Comparison of ENCODE assay signal across 21 cellular contexts in the genomic region with DNA sequence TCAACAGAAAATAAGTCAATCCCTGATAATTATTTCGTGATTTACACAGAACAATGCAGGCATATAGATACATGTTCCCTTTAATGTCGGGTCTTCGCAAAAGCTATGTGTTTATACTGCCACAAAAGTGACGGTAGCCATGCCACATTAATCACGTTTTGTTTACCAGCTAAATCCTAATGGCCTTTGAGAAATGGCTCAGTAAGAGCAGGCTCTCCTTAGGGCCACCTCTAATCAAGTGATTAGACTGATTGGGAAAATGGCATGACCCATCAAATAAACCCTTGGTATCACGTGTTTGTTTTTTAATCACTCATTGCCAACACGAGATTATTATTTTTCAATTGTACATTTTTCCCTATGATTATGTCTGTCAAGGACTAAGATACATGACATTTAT.
"Had no signal": no experiment of that assay in that cellular context is flagged by ENCODE, and none has a peak within 500 bp of the region (broad histone marks: within the 10 kb centered on the region; RNA-seq: fewer than 3 reads in every experiment).

No MANE protein-coding gene starts in this region.

- H3K4me3 Mint-ChIP-seq: activated B cell treated with CpG ODN at 0.5 μM for 24 hours; activated CD4-positive, alpha-beta memory T cell treated with anti-CD3 and anti-CD28 coated beads for 36 hours; activated CD4-positive, alpha-beta T cell treated with anti-CD3 and anti-CD28 coated beads, Interleukin-2, amount 10 ng/mL, durations not matched to agents 7 days and 5 days; activated naive CD4-positive, alpha-beta T cell treated with anti-CD3 and anti-CD28 coated beads, Interleukin-2, amount 10 ng/mL, durations not matched to agents 7 days and 5 days; activated naive CD8-positive, alpha-beta T cell treated with anti-CD3 and anti-CD28 coated beads for 36 hours; activated T-helper 17 cell treated with anti-CD3 and anti-CD28 coated beads, Interleukin-2, amount 50 U/mL, for 72 hours had no signal

- H3K4me3 ChIP-seq: MG63 had no signal

- H3K27ac Mint-ChIP-seq: activated B cell treated with CpG ODN at 0.5 μM for 24 hours; activated CD4-positive, alpha-beta memory T cell treated with anti-CD3 and anti-CD28 coated beads for 36 hours; activated CD4-positive, alpha-beta T cell treated with anti-CD3 and anti-CD28 coated beads, Interleukin-2, amount 10 ng/mL, durations not matched to agents 7 days and 5 days; activated naive CD4-positive, alpha-beta T cell treated with anti-CD3 and anti-CD28 coated beads, Interleukin-2, amount 10 ng/mL, durations not matched to agents 7 days and 5 days; activated naive CD8-positive, alpha-beta T cell treated with anti-CD3 and anti-CD28 coated beads for 36 hours; activated T-helper 17 cell treated with anti-CD3 and anti-CD28 coated beads, Interleukin-2, amount 50 U/mL, for 72 hours had no signal

- H3K36me3 Mint-ChIP-seq: activated CD4-positive, alpha-beta memory T cell treated with anti-CD3 and anti-CD28 coated beads for 36 hours; activated naive CD4-positive, alpha-beta T cell treated with anti-CD3 and anti-CD28 coated beads, Interleukin-2, amount 10 ng/mL, durations not matched to agents 7 days and 5 days; activated naive CD8-positive, alpha-beta T cell treated with anti-CD3 and anti-CD28 coated beads for 36 hours had no signal

- H3K4me1 Mint-ChIP-seq: activated B cell treated with CpG ODN at 0.5 μM for 24 hours; activated CD4-positive, alpha-beta T cell treated with anti-CD3 and anti-CD28 coated beads, Interleukin-2, amount 10 ng/mL, durations not matched to agents 7 days and 5 days; activated naive CD4-positive, alpha-beta T cell treated with anti-CD3 and anti-CD28 coated beads, Interleukin-2, amount 10 ng/mL, durations not matched to agents 7 days and 5 days; activated naive CD8-positive, alpha-beta T cell treated with anti-CD3 and anti-CD28 coated beads for 36 hours; activated T-helper 17 cell treated with anti-CD3 and anti-CD28 coated beads, Interleukin-2, amount 50 U/mL, for 72 hours had no signal

- ATAC-seq: activated T-helper 17 cell treated with anti-CD3 and anti-CD28 coated beads, Interleukin-2, amount 50 U/mL, for 72 hours had no signal

- DNase-seq: activated B cell treated with CpG ODN at 0.5 μM for 24 hours; activated CD4-positive, alpha-beta memory T cell treated with anti-CD3 and anti-CD28 coated beads for 36 hours; activated CD4-positive, alpha-beta T cell treated with anti-CD3 and anti-CD28 coated beads, Interleukin-2, amount 10 ng/mL, durations not matched to agents 7 days and 5 days; activated CD8-positive, alpha-beta memory T cell treated with anti-CD3 and anti-CD28 coated beads for 24 hours; activated gamma-delta T cell treated with Interleukin-2 at 50 U/mL for 16 hours; activated naive CD4-positive, alpha-beta T cell treated with anti-CD3 and anti-CD28 coated beads, Interleukin-2, amount 10 ng/mL, durations not matched to agents 7 days and 5 days; activated naive CD8-positive, alpha-beta T cell treated with anti-CD3 and anti-CD28 coated beads for 36 hours; activated T-cell treated with anti-CD3 and anti-CD28 coated beads, Interleukin-2, amount 50 U/mL, for 48 hours; anterior cingulate cortex; cerebellar nuclear complex; MG63; MV-4-11; NCI-H1092 treated with DMSO at 0.1 percent for 48 hours; NCI-H146; NCI-H187 treated with DMSO at 0.1 percent for 48 hours; NCI-H2081 treated with DMSO at 0.1 percent for 48 hours; NCI-H446; NCI-H524; SK-N-SH had no signal

- H3K36me3 ChIP-seq: MG63 had no signal

- FAIRE-seq: TTC549 had no signal

- H3K27me3 Mint-ChIP-seq: activated CD4-positive, alpha-beta memory T cell treated with anti-CD3 and anti-CD28 coated beads for 36 hours; activated CD4-positive, alpha-beta T cell treated with anti-CD3 and anti-CD28 coated beads, Interleukin-2, amount 10 ng/mL, durations not matched to agents 7 days and 5 days; activated naive CD4-positive, alpha-beta T cell treated with anti-CD3 and anti-CD28 coated beads, Interleukin-2, amount 10 ng/mL, durations not matched to agents 7 days and 5 days; activated naive CD8-positive, alpha-beta T cell treated with anti-CD3 and anti-CD28 coated beads for 36 hours had no signal

- H3K9me3 ChIP-seq: MG63, SK-N-SH had no signal

- H3K27me3 ChIP-seq: MG63 had no signal

- H3K9ac ChIP-seq: SK-N-SH had no signal

- H3K4me2 ChIP-seq: SK-N-SH had no signal

- H3K9me3 Mint-ChIP-seq: activated B cell treated with CpG ODN at 0.5 μM for 24 hours; activated CD4-positive, alpha-beta memory T cell treated with anti-CD3 and anti-CD28 coated beads for 36 hours; activated CD4-positive, alpha-beta T cell treated with anti-CD3 and anti-CD28 coated beads, Interleukin-2, amount 10 ng/mL, durations not matched to agents 7 days and 5 days; activated naive CD4-positive, alpha-beta T cell treated with anti-CD3 and anti-CD28 coated beads, Interleukin-2, amount 10 ng/mL, durations not matched to agents 7 days and 5 days; activated T-helper 17 cell treated with anti-CD3 and anti-CD28 coated beads, Interleukin-2, amount 50 U/mL, for 72 hours had no signal
